ENCODE assay signal across 23 cellular contexts in genomic region chr6:1143655-1144054, GRCh38.
"Had no signal": no experiment of that assay in that cellular context is flagged by ENCODE, and none has a peak within 500 bp of the region (broad histone marks: within the 10 kb centered on the region; RNA-seq: fewer than 3 reads in every experiment).

No MANE protein-coding gene starts in this region.

- H3K36me3 ChIP-seq: breast epithelium, right atrium auricular region, tibial nerve, uterus had no signal

- H3K4me3 ChIP-seq: breast epithelium, hepatocyte, right atrium auricular region, tibial nerve, uterus had no signal

- H2AFZ ChIP-seq: hepatocyte had no signal

- H3K4me2 ChIP-seq: hepatocyte had no signal

- H3K27ac ChIP-seq: breast epithelium, hepatocyte, right atrium auricular region, tibial nerve, uterus had no signal

- H3K9me3 ChIP-seq: uterus had no signal

- H3K79me2 ChIP-seq: hepatocyte had no signal

- ATAC-seq: activated CD8-positive, alpha-beta T cell treated with anti-CD3 and anti-CD28 coated beads, Interleukin-2, amount 10 ng/mL, durations not matched to agents 7 days and 5 days; natural killer cell; WTC11 had no signal

- H3K27me3 ChIP-seq: hepatocyte, right atrium auricular region, uterus had no signal

- DNase-seq: activated CD4-positive, alpha-beta T cell treated with anti-CD3 and anti-CD28 coated beads for 48 hours; activated CD8-positive, alpha-beta memory T cell treated with anti-CD3 and anti-CD28 coated beads, Interleukin-2, amount 50 U/mL, for 4 hours; activated CD8-positive, alpha-beta T cell treated with anti-CD3 and anti-CD28 coated beads, Interleukin-2, amount 10 ng/mL, durations not matched to agents 7 days and 5 days; activated gamma-delta T cell treated with Interleukin-2 at 50 U/mL for 16 hours; activated T-cell treated with anti-CD3 and anti-CD28 coated beads, Interleukin-2, amount 50 U/mL, for 48 hours; anterior cingulate cortex; cerebellar nuclear complex; effector memory CD4-positive, alpha-beta T cell; kidney; mesendoderm; natural killer cell; small intestine; stimulated activated CD4-positive, alpha-beta T cell treated with anti-CD3 and anti-CD28 coated beads, Interleukin-4, amount 100 ng/mL, for 4 hours; stimulated activated CD8-positive, alpha-beta memory T cell treated with anti-CD3 and anti-CD28 coated beads, Interleukin-4, amount 100 ng/mL, for 48 hours; stimulated activated naive CD4-positive, alpha-beta T cell treated with Interleukin-2 at 50 U/mL for 16 hours; substantia nigra; T-helper 2 cell; uterus had no signal

- H3K4me1 ChIP-seq: breast epithelium, right atrium auricular region, tibial nerve, uterus had no signal
